Comparison of ENCODE assay signal across 13 cellular contexts in genomic region chr12:12507121-12507520, GRCh38. TPM values are rescaled to one million over a fixed set of nuclear protein-coding genes. Genes with fewer than 3 reads are reported as not detected.
DNase-seq lines count a peak whose midpoint lies in the region; ATAC-seq and TF ChIP-seq lines count a peak whose summit lies in the region.
"Had no signal": no experiment of that assay in that cellular context is flagged by ENCODE, and none has a peak within 500 bp of the region (broad histone marks: within the 10 kb centered on the region; RNA-seq: fewer than 3 reads in every experiment).

No MANE protein-coding gene starts in this region.

- no peak overlapping the region for H2AFZ ChIP-seq in osteoblast (ENCODE audit: low read length)

- TF ChIP-seq CTCF in adrenal gland (IDR thresholded peaks at IDR 0.05) (no peak), osteoblast (IDR thresholded peaks at IDR 0.05; ENCODE audit: extremely low read depth, low read depth, low read length) (no peak), vagina (IDR thresholded peaks at IDR 0.05) (no peak)

- TF ChIP-seq POLR2A in adrenal gland (IDR thresholded peaks at IDR 0.05) = no peak
- no peak for TF ChIP-seq POLR2A in vagina (IDR thresholded peaks at IDR 0.05)

- no peak for DNase-seq in left ventricle myocardium superior
- no peak for DNase-seq in cardiac septum (ENCODE audit: low spot score)
- no peak for DNase-seq in adrenal gland
- no peak for DNase-seq in osteoblast (ENCODE audit: insufficient read length, low spot score, missing footprints)
- no peak for DNase-seq in vagina (ENCODE audit: extremely low spot score in 2 of 2)
- no peak for DNase-seq in SK-N-DZ (ENCODE audit: low spot score)
- DNase-seq: activated CD4-positive, alpha-beta T cell treated with anti-CD3 and anti-CD28 coated beads for 48 hours; left colon; NK-92 treated with Interleukin-12 subunit alpha and Interleukin-12 subunit beta, amount 100 ng/mL, for 24 hours; occipital lobe had no signal

- H3K9me3 ChIP-seq in adrenal gland (replicated peaks in 1 of 3) (no peaks in the 10 kb centered on the region), osteoblast (ENCODE audit: low read depth, low read length) (no peaks in the 10 kb centered on the region), vagina (no peaks in the 10 kb centered on the region)
- H3K9me3 ChIP-seq: gastroesophageal sphincter had no signal

- H3K27ac ChIP-seq in adrenal gland = peak overlapping the region; percentile 45 to 95 (median 81)
- peak overlapping the region; percentile 64 for H3K27ac ChIP-seq in osteoblast (ENCODE audit: low read depth, low read length)
- peak overlapping the region; percentile 76 for H3K27ac ChIP-seq in vagina

- ATAC-seq in left ventricle myocardium superior (peak; percentile 24), GM18861 (IDR thresholded peaks at IDR 0.05; ENCODE audit: unreplicated experiment) (no peak), HG03439 (IDR thresholded peaks at IDR 0.05; ENCODE audit: unreplicated experiment) (no peak)
- ATAC-seq: gastroesophageal sphincter, left colon had no signal

- WGBS in adrenal gland, 4 donors = 75 to 91% (median 86%) methylated on average over 1 of the region's 1 CpG

- H3K36me3 ChIP-seq in adrenal gland (replicated peaks in 1 of 2) = no peaks in the 10 kb centered on the region
- H3K36me3 ChIP-seq in osteoblast (ENCODE audit: insufficient read depth, low read length) = no peaks in the 10 kb centered on the region
- peaks cover 0 to 5% of the 10 kb centered on the region in 2 donors for H3K36me3 ChIP-seq in vagina
- H3K36me3 ChIP-seq: gastroesophageal sphincter had no signal

- peaks cover 8% of the 10 kb centered on the region for H3K79me2 ChIP-seq in osteoblast (ENCODE audit: insufficient read depth, low read length)

- no peaks in the 10 kb centered on the region for H4K20me1 ChIP-seq in osteoblast (ENCODE audit: insufficient read depth, low read length)

- no peak overlapping the region for H3K4me2 ChIP-seq in osteoblast (ENCODE audit: insufficient read depth, low read length)

- H3K4me1 ChIP-seq in adrenal gland (replicated peaks in 1 of 2) = peaks cover 22 to 90% of the 10 kb centered on the region in 2 donors
- H3K4me1 ChIP-seq in osteoblast (ENCODE audit: insufficient read depth, low read length) = peaks cover 52% of the 10 kb centered on the region
- H3K4me1 ChIP-seq in vagina = peaks cover 76% of the 10 kb centered on the region

- intact Hi-C loops in left ventricle myocardium superior (cut with micrococcal nuclease) = no loop called here
- intact Hi-C loops in cardiac septum (cut with DNase I) = loop anchor here (5.0 kb wide), 1 partner anchor 65 kb away; no protein-coding TSS in a partner anchor
- intact Hi-C loops in adrenal gland (cut with DNase I) = no loop called here
- intact Hi-C loops in vagina (cut with DNase I) = no loop called here

- H3K4me3 ChIP-seq in adrenal gland = no peak overlapping the region
- H3K4me3 ChIP-seq in osteoblast (ENCODE audit: insufficient read depth, low read length) = no peak overlapping the region
- no peak overlapping the region for H3K4me3 ChIP-seq in vagina

- H3K27me3 ChIP-seq in adrenal gland = no peaks in the 10 kb centered on the region
- no peaks in the 10 kb centered on the region for H3K27me3 ChIP-seq in osteoblast (ENCODE audit: insufficient read depth, low read length)
- no peaks in the 10 kb centered on the region for H3K27me3 ChIP-seq in vagina
- H3K27me3 ChIP-seq: gastroesophageal sphincter had no signal

RNA-seq across cellular contexts. Expression of gene DUSP16, which starts 55.5 kb away (rescaled TPM):
- total RNA-seq in left ventricle myocardium superior = 12.9 TPM
- 24.5 TPM for total RNA-seq in cardiac septum
- total RNA-seq in adrenal gland = 100 to 1,000 TPM in 5 of 8 donors, 10 to 100 TPM in 3; 36.4 to 374 (median 118) TPM
- polyA plus RNA-seq in adrenal gland = 100 to 1,000 TPM in 1 of 3 donors, 10 to 100 TPM in 2; 24.5 to 108 (median 32.2) TPM
- total RNA-seq in osteoblast = 5.1 and 5.3 TPM in 2 replicates
- 30.9 TPM for total RNA-seq in vagina
- polyA plus RNA-seq in SK-N-DZ (2014; cell fraction: cytosol; rRNA removed) = 6.5 and 7.5 TPM in 2 replicates
- polyA plus RNA-seq in SK-N-DZ (2014; cell fraction: nucleus; rRNA removed) = 4.2 and 4.4 TPM in 2 replicates
